In genomic region chr2:72036595-72036994, GRCh38 we compare ENCODE assay signal across 21 cellular contexts.
DNase-seq lines count a peak whose midpoint lies in the region; ATAC-seq, FAIRE-seq and TF ChIP-seq lines count a peak whose summit lies in the region.
"Had no signal": no experiment of that assay in that cellular context is flagged by ENCODE, and none has a peak within 500 bp of the region (broad histone marks: within the 10 kb centered on the region; RNA-seq: fewer than 3 reads in every experiment).

No MANE protein-coding gene starts in this region.

- ATAC-seq in Right ventricle myocardium superior (ENCODE audit: poor library complexity), result no peak
- no peak for ATAC-seq in HG03439 (IDR thresholded peaks at IDR 0.05; ENCODE audit: unreplicated experiment)
- ATAC-seq: CD8-positive, alpha-beta T cell; GM12878; K562 had no signal

- CTCF ChIA-PET in RWPE1 (lab: Yijun Ruan, JAX), result no interaction called here

- no peaks in the 10 kb centered on the region for H3K27me3 ChIP-seq in SJCRH30
- H3K27me3 ChIP-seq: BLaER1 treated with 17β-estradiol and CSF1 and Interleukin-3, amounts not matched to agents 10 nM and 100 nM had no signal

- H3K4me3 ChIP-seq in SJCRH30, result no peak overlapping the region
- H3K4me3 ChIP-seq: BLaER1 treated with 17β-estradiol and CSF1 and Interleukin-3, amounts not matched to agents 10 nM and 100 nM; GM12878; GM23248; K562 had no signal

- no peaks in the 10 kb centered on the region for H3K4me1 ChIP-seq in SJCRH30

- H3K27ac ChIP-seq in RWPE1 (peak overlapping the region; percentile 73; the same call in 1 of the 2 replicates), SJCRH30 (no peak overlapping the region)
- H3K27ac ChIP-seq: BLaER1 treated with 17β-estradiol and CSF1 and Interleukin-3, amounts not matched to agents 10 nM and 100 nM; GM23248; HL-60 had no signal

- intact Hi-C loops in cardiac septum (cut with DNase I) (no loop called here), Right ventricle myocardium superior (cut with DNase I) (no loop called here)

- no peaks in the 10 kb centered on the region for H3K36me3 ChIP-seq in SJCRH30
- H3K36me3 ChIP-seq: BLaER1 treated with 17β-estradiol and CSF1 and Interleukin-3, amounts not matched to agents 10 nM and 100 nM had no signal

- no peak for TF ChIP-seq CTCF in RWPE1 (conservative IDR thresholded peaks at IDR 0.05; ENCODE audit: low read depth)

- H3K9me3 ChIP-seq in SJCRH30 (replicated peaks), result no peaks in the 10 kb centered on the region

- peak; percentile 64 for DNase-seq in cardiac septum (ENCODE audit: low spot score)
- no peak for DNase-seq in Right ventricle myocardium superior
- no peak for DNase-seq in RWPE1 (ENCODE audit: low spot score)
- peak; percentile 6 for DNase-seq in iPS-NIHi7 (ENCODE audit: extremely low spot score)
- peak; percentile 2 for DNase-seq in urothelium cell line (ENCODE audit: low spot score)
- DNase-seq in midbrain (lab: John Stamatoyannopoulos, UW), result no peak
- no peak for DNase-seq in SJCRH30
- DNase-seq: 8988T; Calu3; CD8-positive, alpha-beta T cell; DMS 273 treated with DMSO at 0.1 percent for 48 hours; DND-41; GM23248; HFFc6; IMR-90 had no signal

- POLR2A ChIA-PET in RWPE1 (lab: Yijun Ruan, JAX; ENCODE audit: low non-redundant PET), result no interaction called here

- no peak for FAIRE-seq in urothelium cell line (lab: Jason Lieb, UNC)
- FAIRE-seq: GM12878, HTR-8/SVneo, K562 had no signal

Comparison
In these comparisons a context has a peak if more than half of its experiments do, and no peak if none do; other contexts are left out.
1. DNase-seq: peak in cardiac septum (single experiment), iPS-NIHi7 (single experiment) and urothelium cell line (single experiment); none in Right ventricle myocardium superior (single experiment), RWPE1 (single experiment), midbrain (single experiment) and SJCRH30 (0 of 2).